ENCODE assay signal across 20 cellular contexts in the genomic region with DNA sequence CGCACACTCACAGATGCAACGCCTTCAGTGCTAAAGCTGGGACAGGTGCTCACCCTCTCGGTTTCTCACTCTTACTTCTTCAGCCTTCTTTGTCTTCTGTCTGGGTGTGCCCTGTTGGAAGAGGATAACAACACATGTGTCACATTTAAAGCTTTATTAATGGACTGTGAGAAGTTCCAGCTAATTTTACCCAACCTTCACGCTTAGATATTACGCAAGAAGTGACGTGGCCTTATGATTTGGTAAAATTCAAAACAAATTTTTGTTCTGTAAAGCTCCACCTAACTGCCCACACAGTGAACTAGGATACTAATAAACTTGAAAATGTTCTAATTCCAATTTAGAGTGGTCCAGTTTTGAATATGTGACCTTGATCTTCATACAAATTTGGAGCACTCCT.
DNase-seq lines count a peak whose midpoint lies in the region; ATAC-seq, FAIRE-seq and TF ChIP-seq lines count a peak whose summit lies in the region.
"Had no signal": no experiment of that assay in that cellular context is flagged by ENCODE, and none has a peak within 500 bp of the region (broad histone marks: within the 10 kb centered on the region; RNA-seq: fewer than 3 reads in every experiment).

No MANE protein-coding gene starts in this region.

- no peak overlapping the region for H3K4me3 ChIP-seq in AG10803 (ENCODE audit: low read length)
- H3K4me3 ChIP-seq: GM12878 had no signal

- H3K4me1 Mint-ChIP-seq in neural crest cell = peaks cover 11% of the 10 kb centered on the region
- H3K4me1 Mint-ChIP-seq: CD8-positive, alpha-beta memory T cell had no signal

- FAIRE-seq in GM12891 (lab: Jason Lieb, UNC) = no peak
- FAIRE-seq: GM12878, GM19239, H1 had no signal

- peak overlapping the region; percentile 54 for H3K27ac Mint-ChIP-seq in neural crest cell (ENCODE audit: unreplicated experiment)
- H3K27ac Mint-ChIP-seq: CD4-positive, CD25-positive, alpha-beta regulatory T cell; CD8-positive, alpha-beta memory T cell; H9 had no signal

- H3K9me3 Mint-ChIP-seq in neural crest cell = peaks cover 19% of the 10 kb centered on the region

- no peaks in the 10 kb centered on the region for H3K27me3 Mint-ChIP-seq in neural crest cell (ENCODE audit: low read depth)

- TF ChIP-seq POLR2A in GM12891 (IDR thresholded peaks at IDR 0.05; ENCODE audit: low read depth, low read length) = no peak

- no peak overlapping the region for H3K4me3 Mint-ChIP-seq in neural crest cell
- H3K4me3 Mint-ChIP-seq: CD8-positive, alpha-beta memory T cell; H9 had no signal

- ATAC-seq in esophagus mucosa = peak; percentile 52
- ATAC-seq: GM12878 had no signal

- H3K36me3 Mint-ChIP-seq in neural crest cell (ENCODE audit: low read depth) = peaks cover 9% of the 10 kb centered on the region
- H3K36me3 Mint-ChIP-seq: CD4-positive, CD25-positive, alpha-beta regulatory T cell had no signal

- DNase-seq in AG10803 (ENCODE audit: low read depth) (peak; percentile 18), neural crest cell (ENCODE audit: low read depth, low spot score) (no peak), germinal center (ENCODE audit: low spot score) (no peak), GM12891 (ENCODE audit: insufficient read length, low spot score) (no peak)
- DNase-seq: BE2C; C1 segment of cervical spinal cord; CD4-positive, CD25-positive, alpha-beta regulatory T cell; CD8-positive, alpha-beta memory T cell; COR-L47; DMS 273 treated with DMSO at 0.1 percent for 48 hours; DMS53; DND-41; EL; H9; KBM-7 had no signal

- no peak for TF ChIP-seq EP300 in Ishikawa (IDR thresholded peaks at IDR 0.05; ENCODE audit: borderline replicate concordance)

- TF ChIP-seq CTCF in AG10803 (conservative IDR thresholded peaks at IDR 0.05; ENCODE audit: low read length) (no peak), neural crest cell (conservative IDR thresholded peaks at IDR 0.05) (no peak)

- no peak for TF ChIP-seq RAD21 in Ishikawa (IDR thresholded peaks at IDR 0.05; ENCODE audit: low read depth)

TF ChIP-seq in Ishikawa, 13 proteins besides CTCF, POLR2A, EP300 and RAD21:
- no peak for TF ChIP-seq TEAD4 (IDR thresholded peaks at IDR 0.05)
- 0 out of 2 replicates have a peak, but pooled peaks have one; percentile 15 for TF ChIP-seq CEBPB (IDR thresholded peaks at IDR 0.05)

TF ChIP-seq in GM12891, 5 proteins besides CTCF, POLR2A, EP300 and RAD21:
- no peak for TF ChIP-seq POU2F2 (IDR thresholded peaks at IDR 0.05; ENCODE audit: low read depth, low read length)
- TF ChIP-seq TAF1 (IDR thresholded peaks at IDR 0.05; ENCODE audit: low read depth, low read length) = no peak
- no peak for TF ChIP-seq POLR2AphosphoS5 (IDR thresholded peaks at IDR 0.05; ENCODE audit: low read depth, low read length)
- no peak for TF ChIP-seq SPI1 (IDR thresholded peaks at IDR 0.05; ENCODE audit: low read depth, low read length)
- no peak for TF ChIP-seq PAX5 (IDR thresholded peaks at IDR 0.05; ENCODE audit: insufficient read depth, low read length, severe bottlenecking)
TF ChIP-seq in GM12891: peak in this region for 0.
